Comparison of ENCODE assay signal across 29 cellular contexts in genomic region chr10:48541144-48541795, GRCh38.
A peak's percentile ranks its signal among the peaks of the same experiment; 100 is the strongest.
DNase-seq lines count a peak whose midpoint lies in the region; ATAC-seq, FAIRE-seq and TF ChIP-seq lines count a peak whose summit lies in the region.
"Had no signal": no experiment of that assay in that cellular context is flagged by ENCODE, and none has a peak within 500 bp of the region (broad histone marks: within the 10 kb centered on the region; RNA-seq: fewer than 3 reads in every experiment).

No MANE protein-coding gene starts in this region.

- H3K9ac ChIP-seq in kidney (ENCODE audit: low read length in 2 of 2), result no peak overlapping the region
- H3K9ac ChIP-seq: parathyroid adenoma had no signal

- H3K27ac ChIP-seq in kidney (ENCODE audit: low read depth in 2 of 2, low read length in 2 of 2) (no peak overlapping the region), WERI-Rb-1 (no peak overlapping the region)
- H3K27ac ChIP-seq: A549, epithelial cell of prostate, parathyroid adenoma, PC-9, testis had no signal

- peaks cover 0 to 2% of the 10 kb centered on the region in 2 donors for H3K4me1 Mint-ChIP-seq in natural killer cell treated with Interleukin-12 subunit alpha and Interleukin-12 subunit beta and Interleukin-15 and Interleukin-18, amount 100 ng/mL, for 72 hours (ENCODE audit: low read depth in 2 of 2)
- no peaks in the 10 kb centered on the region for H3K4me1 Mint-ChIP-seq in natural killer cell
- H3K4me1 Mint-ChIP-seq in glutamatergic neuron (ENCODE audit: low read depth, unreplicated experiment), result peaks cover 12% of the 10 kb centered on the region
- H3K4me1 Mint-ChIP-seq: nephron; stimulated activated effector memory CD8-positive, alpha-beta T cell treated with anti-CD3 and anti-CD28 coated beads, Interleukin-12 subunit alpha, Interleukin-12 subunit beta, amount 100 ng/mL, for 72 hours had no signal

- H3K36me3 ChIP-seq in kidney (ENCODE audit: control insufficient read depth in 1 of 2, insufficient read depth in 2 of 2, low read length in 2 of 2) (no peaks in the 10 kb centered on the region), WERI-Rb-1 (no peaks in the 10 kb centered on the region)

- no peaks in the 10 kb centered on the region for H3K4me1 ChIP-seq in kidney (ENCODE audit: control insufficient read depth in 1 of 2, insufficient read depth in 1 of 2, low read depth in 1 of 2, low read length in 2 of 2)
- H3K4me1 ChIP-seq: A549, parathyroid adenoma, testis had no signal

- H3K4me3 ChIP-seq in kidney (ENCODE audit: low read length in 2 of 2) (no peak overlapping the region), WERI-Rb-1 (ENCODE audit: low read depth, low read length) (no peak overlapping the region)
- H3K4me3 ChIP-seq: A549, PC-9, testis had no signal

- no peaks in the 10 kb centered on the region for H3K36me3 Mint-ChIP-seq in natural killer cell treated with Interleukin-12 subunit alpha and Interleukin-12 subunit beta and Interleukin-15 and Interleukin-18, amount 100 ng/mL, for 72 hours
- H3K36me3 Mint-ChIP-seq in natural killer cell (no peaks in the 10 kb centered on the region), glutamatergic neuron (ENCODE audit: unreplicated experiment) (no peaks in the 10 kb centered on the region)
- H3K36me3 Mint-ChIP-seq: activated naive CD8-positive, alpha-beta T cell; CD8-positive, alpha-beta T cell; stimulated activated effector memory CD8-positive, alpha-beta T cell treated with anti-CD3 and anti-CD28 coated beads, Interleukin-12 subunit alpha, Interleukin-12 subunit beta, amount 100 ng/mL, for 72 hours had no signal

- H3K27me3 ChIP-seq in WERI-Rb-1 (ENCODE audit: insufficient read depth, low read depth, severe bottlenecking), result no peaks in the 10 kb centered on the region
- H3K27me3 ChIP-seq: testis had no signal

- in situ Hi-C loops in GM13977 (cut with MboI; ENCODE audit: low pct_unique_long_range_greater_than_20kb, low sequenced_read_pairs, unreplicated experiment), result loop anchor here (10.0 kb wide), 1 partner anchor 54 kb away; no protein-coding TSS in a partner anchor

- H3K27me3 Mint-ChIP-seq in natural killer cell treated with Interleukin-12 subunit alpha and Interleukin-12 subunit beta and Interleukin-15 and Interleukin-18, amount 100 ng/mL, for 72 hours, result peaks cover 0 to 9% of the 10 kb centered on the region in 2 donors
- no peaks in the 10 kb centered on the region for H3K27me3 Mint-ChIP-seq in natural killer cell (ENCODE audit: low read depth in 2 of 2)
- H3K27me3 Mint-ChIP-seq in glutamatergic neuron (ENCODE audit: unreplicated experiment), result peaks cover 6% of the 10 kb centered on the region

- no peak overlapping the region for H3K4me3 Mint-ChIP-seq in natural killer cell treated with Interleukin-12 subunit alpha and Interleukin-12 subunit beta and Interleukin-15 and Interleukin-18, amount 100 ng/mL, for 72 hours
- H3K4me3 Mint-ChIP-seq in natural killer cell (no peak overlapping the region), glutamatergic neuron (ENCODE audit: unreplicated experiment) (no peak overlapping the region)
- H3K4me3 Mint-ChIP-seq: activated naive CD8-positive, alpha-beta T cell; CD8-positive, alpha-beta T cell; nephron; stimulated activated effector memory CD8-positive, alpha-beta T cell treated with anti-CD3 and anti-CD28 coated beads, Interleukin-12 subunit alpha, Interleukin-12 subunit beta, amount 100 ng/mL, for 72 hours had no signal

- no peak overlapping the region for H3K27ac Mint-ChIP-seq in natural killer cell treated with Interleukin-12 subunit alpha and Interleukin-12 subunit beta and Interleukin-15 and Interleukin-18, amount 100 ng/mL, for 72 hours
- H3K27ac Mint-ChIP-seq in natural killer cell (no peak overlapping the region), glutamatergic neuron (ENCODE audit: unreplicated experiment) (no peak overlapping the region)
- H3K27ac Mint-ChIP-seq: activated naive CD8-positive, alpha-beta T cell; CD8-positive, alpha-beta T cell; nephron; stimulated activated effector memory CD8-positive, alpha-beta T cell treated with anti-CD3 and anti-CD28 coated beads, Interleukin-12 subunit alpha, Interleukin-12 subunit beta, amount 100 ng/mL, for 72 hours had no signal

- no peak for FAIRE-seq in kidney (lab: Jason Lieb, UNC)
- FAIRE-seq: A549 had no signal

- H3K9me3 Mint-ChIP-seq in natural killer cell treated with Interleukin-12 subunit alpha and Interleukin-12 subunit beta and Interleukin-15 and Interleukin-18, amount 100 ng/mL, for 72 hours, result no peaks in the 10 kb centered on the region
- H3K9me3 Mint-ChIP-seq in natural killer cell (no peaks in the 10 kb centered on the region), glutamatergic neuron (ENCODE audit: unreplicated experiment) (peaks cover 3% of the 10 kb centered on the region)
- H3K9me3 Mint-ChIP-seq: CD8-positive, alpha-beta T cell; nephron; stimulated activated effector memory CD8-positive, alpha-beta T cell treated with anti-CD3 and anti-CD28 coated beads, Interleukin-12 subunit alpha, Interleukin-12 subunit beta, amount 100 ng/mL, for 72 hours had no signal

- DNase-seq in natural killer cell treated with Interleukin-12 subunit alpha and Interleukin-12 subunit beta and Interleukin-15 and Interleukin-18, amount 100 ng/mL, for 72 hours (ENCODE audit: low spot score), result no peak
- no peak for DNase-seq in natural killer cell
- DNase-seq in T1000 (lab: John Stamatoyannopoulos, UW), result peak; percentile 35
- DNase-seq in kidney, result peak; percentile 29
- no peak for DNase-seq in WERI-Rb-1
- DNase-seq in Right ventricle myocardium inferior (ENCODE audit: missing footprints), result no peak
- no peak for DNase-seq in glutamatergic neuron
- DNase-seq in GM13977 (ENCODE audit: low spot score), result no peak
- DNase-seq: activated CD4-positive, alpha-beta T cell treated with anti-CD3 and anti-CD28 coated beads, Interleukin-2, amount 50 U/mL, for 4 hours; activated CD8-positive, alpha-beta memory T cell treated with anti-CD3 and anti-CD28 coated beads, Interleukin-2, amount 50 U/mL, for 4 hours; AML-193; CD8-positive, alpha-beta T cell; DMS 273 treated with DMSO at 0.1 percent for 48 hours; NCI-H1048; NCI-H187; NCI-H2171 treated with DMSO at 0.1 percent for 48 hours; NCI-H524 treated with DMSO at 0.1 percent for 48 hours; NK-92 treated with Interleukin-12 subunit alpha and Interleukin-12 subunit beta, amount 100 ng/mL, for 24 hours; right cardiac atrium; SHP77; stimulated activated CD4-positive, alpha-beta T cell treated with anti-CD3 and anti-CD28 coated beads, Interleukin-4, amount 100 ng/mL, for 1 hour had no signal

- H3K9me3 ChIP-seq in kidney (ENCODE audit: control insufficient read depth in 1 of 2, low read length in 2 of 2), result no peaks in the 10 kb centered on the region
- no peaks in the 10 kb centered on the region for H3K9me3 ChIP-seq in WERI-Rb-1 (ENCODE audit: severe bottlenecking)
- H3K9me3 ChIP-seq: A549, testis had no signal

- intact Hi-C loops in natural killer cell (cut with micrococcal nuclease), result no loop called here
- intact Hi-C loops in kidney (cut with DNase I), result no loop called here
- intact Hi-C loops in Right ventricle myocardium inferior (cut with DNase I), result no loop called here

- TF ChIP-seq CTCF in natural killer cell (IDR thresholded peaks at IDR 0.05) (no peak), kidney (IDR thresholded peaks at IDR 0.05; ENCODE audit: borderline replicate concordance, extremely low read depth, insufficient read depth) (no peak), WERI-Rb-1 (IDR thresholded peaks at IDR 0.05; ENCODE audit: low read depth, low read length) (no peak), glutamatergic neuron (IDR thresholded peaks at IDR 0.05; ENCODE audit: partially characterized antibody, unreplicated experiment) (no peak), GM13977 (IDR thresholded peaks at IDR 0.05; ENCODE audit: extremely low read depth, insufficient read depth, missing control alignments) (no peak)

- ATAC-seq in natural killer cell treated with Interleukin-12 subunit alpha and Interleukin-12 subunit beta and Interleukin-15 and Interleukin-18, amount 100 ng/mL, for 72 hours, result peak; percentile 4 to 25
- no peak for ATAC-seq in natural killer cell
- no peak for ATAC-seq in Right ventricle myocardium inferior
- ATAC-seq: A549; CD8-positive, alpha-beta T cell; right cardiac atrium; stimulated activated effector memory CD8-positive, alpha-beta T cell treated with anti-CD3 and anti-CD28 coated beads, Interleukin-12 subunit alpha, Interleukin-12 subunit beta, amount 100 ng/mL, for 72 hours had no signal

Comparison
In these comparisons a context has a peak if more than half of its experiments do, and no peak if none do; other contexts are left out.
1. ATAC-seq: peak in natural killer cell treated with Interleukin-12 subunit alpha and Interleukin-12 subunit beta and Interleukin-15 and Interleukin-18, amount 100 ng/mL, for 72 hours (2 of 2); none in natural killer cell (0 of 3) and Right ventricle myocardium inferior (single experiment).
2. DNase-seq: peak in T1000 (single experiment) and kidney (single experiment); none in natural killer cell treated with Interleukin-12 subunit alpha and Interleukin-12 subunit beta and Interleukin-15 and Interleukin-18, amount 100 ng/mL, for 72 hours (single experiment), natural killer cell (single experiment), WERI-Rb-1 (single experiment), Right ventricle myocardium inferior (single experiment), glutamatergic neuron (single experiment) and GM13977 (single experiment).